ENCODE assay signal across 30 cellular contexts in the genomic region with DNA sequence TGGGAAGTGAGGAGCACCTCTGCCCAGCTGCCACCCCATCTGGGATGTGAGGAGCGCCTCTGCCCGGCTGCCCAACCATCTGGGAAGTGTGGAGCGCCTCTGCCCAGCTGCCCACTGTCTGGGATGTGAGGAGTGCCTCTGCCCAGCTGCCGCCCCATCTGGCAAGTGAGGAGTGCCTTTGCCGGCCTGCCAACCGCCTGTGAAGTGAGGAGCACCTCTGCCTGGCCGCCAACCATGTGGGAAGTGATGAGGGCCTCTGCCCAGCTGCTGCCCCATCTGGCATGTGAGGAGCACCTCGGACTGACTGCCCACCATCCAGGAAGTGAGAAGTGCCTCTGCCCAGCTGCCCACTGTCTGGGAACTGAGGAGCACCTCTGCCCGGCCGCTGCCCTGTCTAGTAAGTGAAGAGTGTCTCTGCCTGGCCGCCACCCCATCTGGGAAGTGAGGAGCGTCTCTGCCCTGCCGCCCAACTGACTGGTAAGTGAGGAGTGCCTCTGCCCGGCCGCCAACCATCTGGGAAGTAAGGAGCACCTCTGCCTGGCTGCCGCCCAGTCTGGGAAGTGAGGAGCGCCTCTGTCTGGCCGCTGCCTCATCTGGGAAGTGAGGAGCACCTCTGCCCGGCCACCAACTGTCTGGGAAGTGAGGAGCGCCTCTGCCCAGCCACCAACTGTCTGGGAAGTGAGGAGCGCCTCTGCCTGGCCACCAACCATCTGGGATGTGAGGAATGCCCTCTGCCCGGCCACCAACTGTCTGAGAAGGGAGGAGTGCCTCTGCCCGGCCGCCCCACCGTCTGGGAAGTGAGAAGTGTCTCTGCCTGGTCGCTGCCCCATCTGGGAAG.
"Had no signal": no experiment of that assay in that cellular context is flagged by ENCODE, and none has a peak within 500 bp of the region (broad histone marks: within the 10 kb centered on the region; RNA-seq: fewer than 3 reads in every experiment).

No MANE protein-coding gene starts in this region.

- H3K36me3 ChIP-seq: esophagus squamous epithelium, left ventricle myocardium inferior, prostate gland, right atrium auricular region had no signal

- H3K27ac ChIP-seq: dorsolateral prefrontal cortex, esophagus squamous epithelium, left ventricle myocardium inferior, prostate gland, right atrium auricular region, suprapubic skin had no signal

- H3K4me3 Mint-ChIP-seq: immature natural killer cell; memory B cell; mesothelial cell of epicardium; naive B cell; neural crest cell; stimulated activated naive CD8-positive, alpha-beta T cell treated with anti-CD3 and anti-CD28 coated beads, Interleukin-15, amount 100 ng/mL, for 72 hours had no signal

- H3K27me3 Mint-ChIP-seq: natural killer cell treated with Interleukin-12 subunit alpha and Interleukin-12 subunit beta and Interleukin-15 and Interleukin-18, amount 100 ng/mL, for 72 hours; stimulated activated naive CD8-positive, alpha-beta T cell treated with anti-CD3 and anti-CD28 coated beads, Interleukin-15, amount 100 ng/mL, for 72 hours had no signal

- H3K27ac Mint-ChIP-seq: immature natural killer cell, memory B cell, mesothelial cell of epicardium had no signal

- H3K9me3 ChIP-seq: esophagus squamous epithelium, mucosa of descending colon, prostate gland, right atrium auricular region, suprapubic skin had no signal

- ATAC-seq: left colon; mucosa of descending colon; natural killer cell treated with Interleukin-12 subunit alpha and Interleukin-12 subunit beta and Interleukin-15 and Interleukin-18, amount 100 ng/mL, for 72 hours; stimulated activated naive CD8-positive, alpha-beta T cell treated with anti-CD3 and anti-CD28 coated beads, Interleukin-15, amount 100 ng/mL, for 72 hours had no signal

- H3K27me3 ChIP-seq: dorsolateral prefrontal cortex, esophagus squamous epithelium, right atrium auricular region, suprapubic skin had no signal

- H3K9me3 Mint-ChIP-seq: natural killer cell treated with Interleukin-12 subunit alpha and Interleukin-12 subunit beta and Interleukin-15 and Interleukin-18, amount 100 ng/mL, for 72 hours; stimulated activated naive CD8-positive, alpha-beta T cell treated with anti-CD3 and anti-CD28 coated beads, Interleukin-15, amount 100 ng/mL, for 72 hours had no signal

- H3K4me3 ChIP-seq: dorsolateral prefrontal cortex, esophagus squamous epithelium, left ventricle myocardium inferior, lung, mucosa of descending colon, prostate gland, right atrium auricular region, suprapubic skin had no signal

- H3K4me1 ChIP-seq: esophagus squamous epithelium, prostate gland, right atrium auricular region, suprapubic skin had no signal

- H3K4me1 Mint-ChIP-seq: immature natural killer cell, mesothelial cell of epicardium, neural crest cell had no signal

- H3K36me3 Mint-ChIP-seq: naive B cell; natural killer cell treated with Interleukin-12 subunit alpha and Interleukin-12 subunit beta and Interleukin-15 and Interleukin-18, amount 100 ng/mL, for 72 hours had no signal

- DNase-seq: cerebellar nuclear complex; effector CD4-positive, alpha-beta T cell; esophagus squamous epithelium; foreskin melanocyte; glutamatergic neuron; hypothalamus; immature natural killer cell; islet precursor cell; kidney glomerular epithelial cell; left colon; left ventricle myocardium inferior; mucosa of descending colon; naive B cell; nucleus accumbens; small intestine; stimulated activated CD4-positive, alpha-beta T cell treated with anti-CD3 and anti-CD28 coated beads, Interleukin-12 subunit alpha, Interleukin-12 subunit beta, amount 100 ng/mL, for 4 hours; stimulated activated CD4-positive, alpha-beta T cell treated with anti-CD3 and anti-CD28 coated beads, Interleukin-1b, Interleukin-23, amount 100 ng/mL, for 48 hours; stimulated activated CD4-positive, alpha-beta T cell treated with anti-CD3 and anti-CD28 coated beads, Interleukin-4, amount 100 ng/mL, for 1 hour; stimulated activated CD8-positive, alpha-beta memory T cell treated with anti-CD3 and anti-CD28 coated beads, Interleukin-4, amount 100 ng/mL, for 48 hours; stimulated activated naive CD4-positive, alpha-beta T cell; stimulated activated naive CD8-positive, alpha-beta T cell treated with anti-CD3 and anti-CD28 coated beads, Interleukin-15, amount 100 ng/mL, for 72 hours had no signal
